In the genomic region with DNA sequence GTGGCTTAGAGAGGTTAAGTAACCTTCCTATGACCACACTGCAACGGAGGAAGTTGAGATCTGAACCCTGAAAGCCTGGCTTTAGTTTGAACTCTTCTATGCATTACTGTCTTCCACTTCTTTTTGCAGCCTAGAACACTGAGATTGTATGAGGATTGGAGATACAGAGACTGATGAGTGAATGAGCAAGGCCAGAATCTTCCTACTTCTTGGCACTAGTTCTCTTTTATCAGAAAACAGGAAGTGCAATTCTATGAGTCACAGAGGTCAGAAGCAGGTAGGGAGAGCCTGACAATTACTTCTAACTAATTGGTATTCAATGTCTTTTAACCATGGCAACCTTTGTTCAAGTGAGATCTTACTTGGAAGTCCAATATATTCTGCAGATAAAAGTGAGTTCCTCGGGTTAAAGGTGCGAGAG, we compare ENCODE assay signal across 10 cellular contexts.
DNase-seq lines count a peak whose midpoint lies in the region; ATAC-seq and FAIRE-seq lines count a peak whose summit lies in the region.
"Had no signal": no experiment of that assay in that cellular context is flagged by ENCODE, and none has a peak within 500 bp of the region (broad histone marks: within the 10 kb centered on the region; RNA-seq: fewer than 3 reads in every experiment).

No MANE protein-coding gene starts in this region.

- DNase-seq in activated naive CD4-positive, alpha-beta T cell treated with anti-CD3 and anti-CD28 coated beads for 36 hours, result no peak
- DNase-seq in activated naive CD4-positive, alpha-beta T cell (lab: John Stamatoyannopoulos, UW), result no peak
- DNase-seq in urothelium cell line (ENCODE audit: low spot score) (peak; percentile 31), HTR-8/SVneo (ENCODE audit: insufficient read length, low spot score) (no peak)
- no peak for DNase-seq in stimulated activated CD4-positive, alpha-beta T cell treated with anti-CD3 and anti-CD28 coated beads, Interleukin-12 subunit alpha, Interleukin-12 subunit beta, amount 100 ng/mL, for 4 hours
- DNase-seq: Calu3 had no signal

- intact Hi-C loops in activated naive CD4-positive, alpha-beta T cell treated with anti-CD3 and anti-CD28 coated beads for 36 hours (cut with micrococcal nuclease), result no loop called here

- no peaks in the 10 kb centered on the region for H3K27me3 Mint-ChIP-seq in activated naive CD4-positive, alpha-beta T cell treated with anti-CD3 and anti-CD28 coated beads for 36 hours (ENCODE audit: low read depth)
- H3K27me3 Mint-ChIP-seq in activated T-helper 17 cell treated with anti-CD3 and anti-CD28 coated beads, Interleukin-2, amount 50 U/mL, for 72 hours, result no peaks in the 10 kb centered on the region
- H3K27me3 Mint-ChIP-seq: dendritic cell treated with granulocyte-macrophage colony-stimulating factor and Interleukin-4, amounts not matched to agents 40 ng/mL and 50 ng/mL, for 4 days had no signal

- H3K9me3 Mint-ChIP-seq in activated naive CD4-positive, alpha-beta T cell treated with anti-CD3 and anti-CD28 coated beads for 36 hours, result peaks cover 2% of the 10 kb centered on the region
- H3K9me3 Mint-ChIP-seq in activated T-helper 17 cell treated with anti-CD3 and anti-CD28 coated beads, Interleukin-2, amount 50 U/mL, for 72 hours, result no peaks in the 10 kb centered on the region
- H3K9me3 Mint-ChIP-seq: dendritic cell treated with granulocyte-macrophage colony-stimulating factor and Interleukin-4, amounts not matched to agents 40 ng/mL and 50 ng/mL, for 4 days had no signal

- CTCF ChIA-PET in activated naive CD4-positive, alpha-beta T cell treated with anti-CD3 and anti-CD28 coated beads for 36 hours (lab: Charles Lee), result interaction anchor here (0.6 kb wide), 1 partner anchor 238 kb away, joined by 3 read pairs; no protein-coding TSS in a partner anchor

- no peak overlapping the region for H3K4me3 Mint-ChIP-seq in activated naive CD4-positive, alpha-beta T cell treated with anti-CD3 and anti-CD28 coated beads for 36 hours
- H3K4me3 Mint-ChIP-seq in activated T-helper 17 cell treated with anti-CD3 and anti-CD28 coated beads, Interleukin-2, amount 50 U/mL, for 72 hours, result peak overlapping the region; percentile 42
- H3K4me3 Mint-ChIP-seq: dendritic cell treated with granulocyte-macrophage colony-stimulating factor and Interleukin-4, amounts not matched to agents 40 ng/mL and 50 ng/mL, for 4 days had no signal

- H3K27ac Mint-ChIP-seq in activated naive CD4-positive, alpha-beta T cell treated with anti-CD3 and anti-CD28 coated beads for 36 hours, result peak overlapping the region; percentile 37
- H3K27ac Mint-ChIP-seq in activated T-helper 17 cell treated with anti-CD3 and anti-CD28 coated beads, Interleukin-2, amount 50 U/mL, for 72 hours, result peak overlapping the region; percentile 66
- H3K27ac Mint-ChIP-seq: dendritic cell treated with granulocyte-macrophage colony-stimulating factor and Interleukin-4, amounts not matched to agents 40 ng/mL and 50 ng/mL, for 4 days had no signal

- no peak for FAIRE-seq in urothelium cell line (lab: Jason Lieb, UNC)
- no peak for FAIRE-seq in HTR-8/SVneo (lab: Jason Lieb, UNC)

- H3K4me1 Mint-ChIP-seq in activated naive CD4-positive, alpha-beta T cell treated with anti-CD3 and anti-CD28 coated beads for 36 hours (ENCODE audit: low read depth), result peaks cover 44% of the 10 kb centered on the region
- H3K4me1 Mint-ChIP-seq in activated T-helper 17 cell treated with anti-CD3 and anti-CD28 coated beads, Interleukin-2, amount 50 U/mL, for 72 hours, result peaks cover 29% of the 10 kb centered on the region

- ATAC-seq in HG03520 (IDR thresholded peaks at IDR 0.05; ENCODE audit: unreplicated experiment) (peak; percentile 52), HG03139 (IDR thresholded peaks at IDR 0.05; ENCODE audit: unreplicated experiment) (no peak)
- peak; percentile 56 for ATAC-seq in activated T-helper 17 cell treated with anti-CD3 and anti-CD28 coated beads, Interleukin-2, amount 50 U/mL, for 72 hours (replicated peaks)

- H3K36me3 Mint-ChIP-seq in activated naive CD4-positive, alpha-beta T cell treated with anti-CD3 and anti-CD28 coated beads for 36 hours (ENCODE audit: low read depth), result no peaks in the 10 kb centered on the region
- H3K36me3 Mint-ChIP-seq in activated T-helper 17 cell treated with anti-CD3 and anti-CD28 coated beads, Interleukin-2, amount 50 U/mL, for 72 hours (ENCODE audit: low read depth), result no peaks in the 10 kb centered on the region
